Comparison of ENCODE assay signal across 9 cellular contexts in the genomic region with DNA sequence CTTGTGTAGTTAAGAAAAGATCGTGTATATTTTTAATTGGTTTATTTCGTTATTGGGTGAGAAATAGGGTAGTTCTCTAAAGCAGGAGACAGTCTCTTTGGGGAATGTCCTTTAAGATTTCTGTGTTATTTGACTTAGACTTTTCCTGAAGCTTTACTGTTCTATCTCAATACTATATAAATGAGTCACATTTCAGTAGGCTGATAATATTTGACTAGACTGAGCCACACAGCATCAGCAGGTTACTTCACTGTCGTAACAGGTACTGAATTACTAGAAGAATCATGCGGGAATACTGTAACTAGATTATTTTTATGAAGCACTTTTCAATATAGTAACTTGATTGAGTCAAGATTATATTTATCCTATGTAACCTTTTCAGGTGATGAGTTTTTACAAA. TPM values are rescaled to one million over a fixed set of nuclear protein-coding genes. Genes with fewer than 3 reads are reported as not detected.
DNase-seq lines count a peak whose midpoint lies in the region; ATAC-seq, FAIRE-seq and TF ChIP-seq lines count a peak whose summit lies in the region.
"Had no signal": no experiment of that assay in that cellular context is flagged by ENCODE, and none has a peak within 500 bp of the region (broad histone marks: within the 10 kb centered on the region; RNA-seq: fewer than 3 reads in every experiment).

No MANE protein-coding gene starts in this region.

- H3K4me1 ChIP-seq in kidney (ENCODE audit: control insufficient read depth in 1 of 2, insufficient read depth in 1 of 2, low read depth in 1 of 2, low read length in 2 of 2) = peaks cover 15 to 16% of the 10 kb centered on the region in 2 donors

- peaks cover 1% of the 10 kb centered on the region for H3K36me3 Mint-ChIP-seq in activated naive CD4-positive, alpha-beta T cell treated with anti-CD3 and anti-CD28 coated beads, Interleukin-2, amount 50 U/mL, for 24 hours
- H3K36me3 Mint-ChIP-seq in activated CD4-positive, alpha-beta memory T cell treated with anti-CD3 and anti-CD28 coated beads, Interleukin-2, amount 10 ng/mL, durations not matched to agents 7 days and 5 days (ENCODE audit: low read depth) = peaks cover 29% of the 10 kb centered on the region
- H3K36me3 Mint-ChIP-seq in type B pancreatic cell = no peaks in the 10 kb centered on the region

- POLR2A ChIA-PET in activated CD4-positive, alpha-beta memory T cell treated with anti-CD3 and anti-CD28 coated beads, Interleukin-2, amount 10 ng/mL, durations not matched to agents 7 days and 5 days (lab: Charles Lee) = interaction anchor here (1.1 to 4.2 kb wide), 3 partner anchors 17 to 103 kb away, joined by 5 to 63 read pairs (median 30); partner anchors contain the start of gene SDHAF4

- no peaks in the 10 kb centered on the region for H3K9me3 Mint-ChIP-seq in activated naive CD4-positive, alpha-beta T cell treated with anti-CD3 and anti-CD28 coated beads, Interleukin-2, amount 50 U/mL, for 24 hours
- H3K9me3 Mint-ChIP-seq in activated CD4-positive, alpha-beta memory T cell treated with anti-CD3 and anti-CD28 coated beads, Interleukin-2, amount 10 ng/mL, durations not matched to agents 7 days and 5 days = no peaks in the 10 kb centered on the region
- H3K9me3 Mint-ChIP-seq in type B pancreatic cell = peaks cover 5% of the 10 kb centered on the region

- H3K9ac ChIP-seq in kidney (ENCODE audit: low read length in 2 of 2) = peak overlapping the region; percentile 8 to 84

- no peaks in the 10 kb centered on the region for H3K9me3 ChIP-seq in kidney (ENCODE audit: control insufficient read depth in 1 of 2, low read length in 2 of 2)

- no peak for FAIRE-seq in kidney (lab: Jason Lieb, UNC)

- peak overlapping the region; percentile 91 for H3K4me3 Mint-ChIP-seq in activated naive CD4-positive, alpha-beta T cell treated with anti-CD3 and anti-CD28 coated beads, Interleukin-2, amount 50 U/mL, for 24 hours
- peak overlapping the region; percentile 83 for H3K4me3 Mint-ChIP-seq in activated CD4-positive, alpha-beta memory T cell treated with anti-CD3 and anti-CD28 coated beads, Interleukin-2, amount 10 ng/mL, durations not matched to agents 7 days and 5 days
- H3K4me3 Mint-ChIP-seq in type B pancreatic cell = peak overlapping the region; percentile 94

- no peak for DNase-seq in activated naive CD4-positive, alpha-beta T cell treated with anti-CD3 and anti-CD28 coated beads, Interleukin-2, amount 50 U/mL, for 16 hours
- DNase-seq in activated CD4-positive, alpha-beta memory T cell treated with anti-CD3 and anti-CD28 coated beads, Interleukin-2, amount 10 ng/mL, durations not matched to agents 7 days and 5 days = no peak
- DNase-seq in kidney = no peak
- no peak for DNase-seq in type B pancreatic cell (ENCODE audit: extremely low spot score, unreplicated experiment)
- no peak for DNase-seq in omental fat pad (ENCODE audit: low spot score)
- DNase-seq in SKM-1 treated with dmso at 0.1 percent for 144 hours (lab: John Stamatoyannopoulos, UW; ENCODE audit: unreplicated experiment) = no peak
- DNase-seq: NCI-H774 had no signal

- ATAC-seq in HG02973 (IDR thresholded peaks at IDR 0.05; ENCODE audit: unreplicated experiment) (no peak), omental fat pad (ENCODE audit: low FRiP score) (no peak)

- H3K27me3 Mint-ChIP-seq in activated naive CD4-positive, alpha-beta T cell treated with anti-CD3 and anti-CD28 coated beads, Interleukin-2, amount 50 U/mL, for 24 hours = no peaks in the 10 kb centered on the region
- no peaks in the 10 kb centered on the region for H3K27me3 Mint-ChIP-seq in activated CD4-positive, alpha-beta memory T cell treated with anti-CD3 and anti-CD28 coated beads, Interleukin-2, amount 10 ng/mL, durations not matched to agents 7 days and 5 days
- no peaks in the 10 kb centered on the region for H3K27me3 Mint-ChIP-seq in type B pancreatic cell

- peak overlapping the region; percentile 65 for H3K27ac Mint-ChIP-seq in activated naive CD4-positive, alpha-beta T cell treated with anti-CD3 and anti-CD28 coated beads, Interleukin-2, amount 50 U/mL, for 24 hours
- H3K27ac Mint-ChIP-seq in activated CD4-positive, alpha-beta memory T cell treated with anti-CD3 and anti-CD28 coated beads, Interleukin-2, amount 10 ng/mL, durations not matched to agents 7 days and 5 days = peak overlapping the region; percentile 58
- peak overlapping the region; percentile 85 for H3K27ac Mint-ChIP-seq in type B pancreatic cell

- peaks cover 71% of the 10 kb centered on the region for H3K4me1 Mint-ChIP-seq in activated naive CD4-positive, alpha-beta T cell treated with anti-CD3 and anti-CD28 coated beads, Interleukin-2, amount 50 U/mL, for 24 hours
- H3K4me1 Mint-ChIP-seq in activated CD4-positive, alpha-beta memory T cell treated with anti-CD3 and anti-CD28 coated beads, Interleukin-2, amount 10 ng/mL, durations not matched to agents 7 days and 5 days = peaks cover 63% of the 10 kb centered on the region
- peaks cover 41% of the 10 kb centered on the region for H3K4me1 Mint-ChIP-seq in type B pancreatic cell (ENCODE audit: unreplicated experiment)

- intact Hi-C loops in kidney (cut with DNase I) = no loop called here

- no peak overlapping the region for H3K27ac ChIP-seq in kidney (ENCODE audit: low read depth in 2 of 2, low read length in 2 of 2)

- H3K36me3 ChIP-seq in kidney (ENCODE audit: control insufficient read depth in 1 of 2, insufficient read depth in 2 of 2, low read length in 2 of 2) = no peaks in the 10 kb centered on the region

- peak overlapping the region; percentile 89 to 94 for H3K4me3 ChIP-seq in kidney (ENCODE audit: low read length in 2 of 2)

- CTCF ChIA-PET in activated CD4-positive, alpha-beta memory T cell treated with anti-CD3 and anti-CD28 coated beads, Interleukin-2, amount 10 ng/mL, durations not matched to agents 7 days and 5 days (lab: Charles Lee) = interaction anchor here (0.7 to 3.2 kb wide), 6 partner anchors 14 to 215 kb away, joined by 3 to 27 read pairs (median 6); no protein-coding TSS in a partner anchor

- TF ChIP-seq CTCF in kidney (IDR thresholded peaks at IDR 0.05; ENCODE audit: borderline replicate concordance, extremely low read depth, insufficient read depth) (no peak), type B pancreatic cell (conservative IDR thresholded peaks at IDR 0.05) (no peak), omental fat pad (IDR thresholded peaks at IDR 0.05) (no peak)

RNA-seq across cellular contexts. Expression of gene SMAP1, which starts 1.4 kb away (rescaled TPM):
- 10 to 100 TPM; 48.4 to 48.6 TPM for total RNA-seq in activated CD4-positive, alpha-beta memory T cell treated with anti-CD3 and anti-CD28 coated beads, Interleukin-2, amount 10 ng/mL, durations not matched to agents 7 days and 5 days
- total RNA-seq in kidney (19.4 TPM), type B pancreatic cell (ENCODE audit: low replicate concordance) (22.8 and 24.2 TPM in 2 replicates), omental fat pad (10 to 100 TPM; 16.6 to 29.4 (median 22.0) TPM)
- polyA plus RNA-seq in kidney (ENCODE audit: insufficient read depth, low read depth, low replicate concordance) = 17.7 TPM
